14 cellular contexts compared by ENCODE assay signal in the genomic region with DNA sequence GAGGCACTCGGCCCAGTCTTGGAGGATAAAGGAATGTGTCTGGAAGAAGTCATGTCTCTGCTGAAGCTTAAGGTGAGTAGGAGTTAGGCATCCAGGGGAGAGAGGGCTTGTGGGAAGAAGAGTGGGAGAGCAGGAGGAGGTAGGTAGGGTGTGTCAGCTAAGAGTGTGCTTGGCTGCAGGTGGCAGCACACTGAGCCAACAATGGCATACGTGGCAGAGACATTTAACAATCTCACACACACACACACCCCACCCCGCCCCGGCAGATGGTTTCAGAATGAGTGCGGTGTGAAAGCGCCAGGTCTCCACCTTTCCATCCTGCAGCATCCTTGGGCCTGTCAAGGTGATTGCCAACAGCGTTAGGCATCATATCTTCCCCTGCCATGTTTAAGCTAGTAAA. TPM values are rescaled to one million over a fixed set of nuclear protein-coding genes. Genes with fewer than 3 reads are reported as not detected.
DNase-seq lines count a peak whose midpoint lies in the region; ATAC-seq and TF ChIP-seq lines count a peak whose summit lies in the region.
"Had no signal": no experiment of that assay in that cellular context is flagged by ENCODE, and none has a peak within 500 bp of the region (broad histone marks: within the 10 kb centered on the region; RNA-seq: fewer than 3 reads in every experiment).

No MANE protein-coding gene starts in this region.

- no peak overlapping the region for H3K27ac Mint-ChIP-seq in WTC11

- H3K27me3 Mint-ChIP-seq in WTC11 (ENCODE audit: low read depth) = no peaks in the 10 kb centered on the region

- ATAC-seq in WTC11 (peak; percentile 52), GM18519 (IDR thresholded peaks at IDR 0.05; ENCODE audit: low FRiP score, unreplicated experiment) (no peak)

- no peak overlapping the region for H3K4me3 ChIP-seq in lower leg skin (ENCODE audit: low read depth, poor library complexity, severe bottlenecking)
- H3K4me3 ChIP-seq: SJSA1 had no signal

- CTCF ChIA-PET in WTC11 (lab: Charles Lee) = interaction anchor here (0.9 to 1.2 kb wide), 4 partner anchors 10 to 274 kb away, joined by 3 to 4 read pairs (median 3); no protein-coding TSS in a partner anchor

- H3K4me1 Mint-ChIP-seq in WTC11 = no peaks in the 10 kb centered on the region

- WGBS in lower leg skin, 2 donors = 48 to 57% methylated on average over 7 of the region's 7 CpGs

- H3K4me3 Mint-ChIP-seq in WTC11 = no peak overlapping the region

- H3K36me3 Mint-ChIP-seq in WTC11 = peaks cover 3% of the 10 kb centered on the region; the same call in 1 of the 2 replicates

- POLR2A ChIA-PET in WTC11 (lab: Charles Lee) = no interaction called here

- intact Hi-C loops in lower leg skin (cut with DNase I; ENCODE audit: low total_unique reads) = loop anchor here (5.0 kb wide), 1 partner anchor 272 kb away; no protein-coding TSS in a partner anchor

- DNase-seq in D341Med (ENCODE audit: low spot score) (peak; percentile 22), GM13976 (ENCODE audit: low spot score) (peak; percentile 47), WTC11 (ENCODE audit: low spot score) (no peak), lower leg skin (ENCODE audit: low spot score in 2 of 2) (peak; percentile 41 to 86), activated gamma-delta T cell treated with Interleukin-2 at 50 U/mL for 16 hours (no peak), SHP77 treated with DMSO at 0.1 percent for 48 hours (lab: John Stamatoyannopoulos, UW) (no peak), HK-2 (ENCODE audit: unreplicated experiment) (no peak)
- DNase-seq: foreskin fibroblast, NCI-H1436 treated with DMSO at 0.1 percent for 48 hours had no signal

- H3K9me3 Mint-ChIP-seq in WTC11 = peaks cover 17% of the 10 kb centered on the region

- no peak for TF ChIP-seq POLR2A in lower leg skin (IDR thresholded peaks at IDR 0.05)

- in situ Hi-C loops in GM13976 (cut with MboI; ENCODE audit: low sequenced_read_pairs, unreplicated experiment) = loop anchor here (5.0 kb wide), 1 partner anchor 272 kb away; no protein-coding TSS in a partner anchor

- no peak for TF ChIP-seq CTCF in GM13976 (IDR thresholded peaks at IDR 0.05; ENCODE audit: borderline replicate concordance, control extremely low read depth, extremely low read depth, insufficient read depth, missing control alignments)
- TF ChIP-seq CTCF in WTC11 (IDR thresholded peaks at IDR 0.05) = no peak
- no peak for TF ChIP-seq CTCF in lower leg skin (IDR thresholded peaks at IDR 0.05)

TF ChIP-seq in WTC11, 78 proteins besides CTCF, POLR2A, EP300 and RAD21:
- TF ChIP-seq, protein P1, sequence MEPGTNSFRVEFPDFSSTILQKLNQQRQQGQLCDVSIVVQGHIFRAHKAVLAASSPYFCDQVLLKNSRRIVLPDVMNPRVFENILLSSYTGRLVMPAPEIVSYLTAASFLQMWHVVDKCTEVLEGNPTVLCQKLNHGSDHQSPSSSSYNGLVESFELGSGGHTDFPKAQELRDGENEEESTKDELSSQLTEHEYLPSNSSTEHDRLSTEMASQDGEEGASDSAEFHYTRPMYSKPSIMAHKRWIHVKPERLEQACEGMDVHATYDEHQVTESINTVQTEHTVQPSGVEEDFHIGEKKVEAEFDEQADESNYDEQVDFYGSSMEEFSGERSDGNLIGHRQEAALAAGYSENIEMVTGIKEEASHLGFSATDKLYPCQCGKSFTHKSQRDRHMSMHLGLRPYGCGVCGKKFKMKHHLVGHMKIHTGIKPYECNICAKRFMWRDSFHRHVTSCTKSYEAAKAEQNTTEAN (CRISPR knock-in tag; IDR thresholded peaks at IDR 0.05) = no peak
TF ChIP-seq in WTC11: peak in this region for 0.

RNA-seq across cellular contexts. Expression of a gene that starts 11.2 kb away (rescaled TPM):
- total RNA-seq in WTC11 (2021) (149 to 160 TPM (median 150 TPM) in 3 replicates), lower leg skin (100 to 1,000 TPM; 108 to 140 (median 123) TPM)

RNA-seq across cellular contexts. Expression of a gene that starts 41.9 kb away (rescaled TPM):
- total RNA-seq in WTC11 (2021) (not detected in 3 replicates), lower leg skin (not detected)
- total RNA-seq: activated CD8-positive, alpha-beta memory T cell treated with anti-CD3 and anti-CD28 coated beads for 36 hours; chondrocyte; lung microvascular endothelial cell; SJSA1 had no signal

Comparison
In these comparisons a context has a peak if more than half of its experiments do, and no peak if none do; other contexts are left out.
1. DNase-seq: peak in D341Med (single experiment), GM13976 (single experiment) and lower leg skin (2 of 2); none in WTC11 (single experiment), activated gamma-delta T cell treated with Interleukin-2 at 50 U/mL for 16 hours (single experiment), SHP77 treated with DMSO at 0.1 percent for 48 hours (single experiment) and HK-2 (single experiment).